ENCODE assay signal across 9 cellular contexts in genomic region chr9:132077881-132078280, GRCh38. TPM values are rescaled to one million over a fixed set of nuclear protein-coding genes. Genes with fewer than 3 reads are reported as not detected.
DNase-seq lines count a peak whose midpoint lies in the region; ATAC-seq and TF ChIP-seq lines count a peak whose summit lies in the region.
"Had no signal": no experiment of that assay in that cellular context is flagged by ENCODE, and none has a peak within 500 bp of the region (broad histone marks: within the 10 kb centered on the region; RNA-seq: fewer than 3 reads in every experiment).

No MANE protein-coding gene starts in this region.

- POLR2A ChIA-PET in CD4-positive, alpha-beta T cell (lab: Charles Lee): no interaction called here
- POLR2A ChIA-PET in IMR-90 (lab: Charles Lee; ENCODE audit: unreplicated experiment): no interaction called here

- CTCF ChIA-PET in CD4-positive, alpha-beta T cell (lab: Charles Lee): interaction anchor here (0.6 kb wide), 1 partner anchor 938 kb away, joined by 3 read pairs; no protein-coding TSS in a partner anchor
- CTCF ChIA-PET in IMR-90 (lab: Yijun Ruan, JAX): no interaction called here

- no peak overlapping the region for H2AK9ac ChIP-seq in IMR-90 (replicated peaks; ENCODE audit: low read depth, low read length, poor library complexity)

- peak overlapping the region; percentile 93 for H3K4me2 ChIP-seq in IMR-90 (ENCODE audit: low read depth, low read length)

- H4K5ac ChIP-seq in IMR-90 (ENCODE audit: low read depth, low read length): no peak overlapping the region

- no peak overlapping the region for H3K18ac ChIP-seq in IMR-90 (ENCODE audit: low read depth, low read length)

- H2BK20ac ChIP-seq in IMR-90 (ENCODE audit: low read depth, low read length): no peak overlapping the region

- H4K20me1 ChIP-seq in IMR-90 (ENCODE audit: insufficient read depth, low read length): peaks cover 14% of the 10 kb centered on the region; the same call in 1 of the 2 replicates

- H4K91ac ChIP-seq in IMR-90 (ENCODE audit: insufficient read depth, low read depth, low read length): no peak overlapping the region

- H3K4me3 Mint-ChIP-seq in CD4-positive, alpha-beta T cell: peak overlapping the region; percentile 91
- H3K4me3 Mint-ChIP-seq in brain: peak overlapping the region; percentile 97 to 99 (median 98)
- peak overlapping the region; percentile 98 for H3K4me3 Mint-ChIP-seq in natural killer cell

- no peaks in the 10 kb centered on the region for H3K9me3 ChIP-seq in CD4-positive, alpha-beta T cell (ENCODE audit: control insufficient read depth, low read length)
- H3K9me3 ChIP-seq in IMR-90 (ENCODE audit: control insufficient read depth, insufficient read depth, low read length) (no peaks in the 10 kb centered on the region), left lung (no peaks in the 10 kb centered on the region)

- H3K27me3 Mint-ChIP-seq in CD4-positive, alpha-beta T cell: peaks cover 7% of the 10 kb centered on the region
- peaks cover 10% of the 10 kb centered on the region for H3K27me3 Mint-ChIP-seq in brain
- peaks cover 3 to 9% of the 10 kb centered on the region in 2 donors for H3K27me3 Mint-ChIP-seq in natural killer cell (ENCODE audit: low read depth in 2 of 2)

- H4K8ac ChIP-seq in IMR-90 (ENCODE audit: low read depth in 2 of 2, low read length in 2 of 2): no peak overlapping the region

- H3K14ac ChIP-seq in IMR-90 (replicated peaks; ENCODE audit: low read depth, low read length): no peak overlapping the region

- H2AK5ac ChIP-seq in IMR-90 (ENCODE audit: low read depth, low read length): no peak overlapping the region

- in situ Hi-C loops in IMR-90 (cut with MboI; ENCODE audit: low sequenced_read_pairs): no loop called here

- H3K27ac ChIP-seq in CD4-positive, alpha-beta T cell (ENCODE audit: low read depth, low read length): no peak overlapping the region
- no peak overlapping the region for H3K27ac ChIP-seq in IMR-90 (ENCODE audit: insufficient read depth, low read length)
- no peak overlapping the region for H3K27ac ChIP-seq in left lung

- TF ChIP-seq POLR2A in IMR-90 (IDR thresholded peaks at IDR 0.05; ENCODE audit: low read depth, low read length): no peak

- no TSS peak for BruUV-seq in IMR-90 (replicated peaks; lab: Mats Ljungman, UMichigan)

- H3K9me1 ChIP-seq in IMR-90 (ENCODE audit: insufficient read depth, low read length): no peaks in the 10 kb centered on the region; the same call in 1 of the 2 replicates

- no peak overlapping the region for H2AFZ ChIP-seq in IMR-90 (replicated peaks; ENCODE audit: low read length, poor library complexity)

- intact Hi-C loops in CD4-positive, alpha-beta T cell (cut with DNase I, micrococcal nuclease): loop anchor here in 1 of 2 experiments (5.0 to 10.0 kb wide), 2 partner anchors 313 to 329 kb away; partner anchors contain the start of gene TTF1
- intact Hi-C loops in IMR-90 (cut with micrococcal nuclease): loop anchor here (5.0 kb wide), 1 partner anchor 191 kb away; no protein-coding TSS in a partner anchor
- intact Hi-C loops in natural killer cell (cut with micrococcal nuclease): loop anchor here (2.0 kb wide), 1 partner anchor 85 kb away; the partner anchor contains the start of gene NTNG2
- intact Hi-C loops in left lung (cut with DNase I): no loop called here

- H3K4me3 ChIP-seq in IMR-90 (ENCODE audit: insufficient read depth, low read depth, low read length) (no peak overlapping the region), left lung (peak overlapping the region in 1 of 2 donors; percentile 93)

- no peak for TF ChIP-seq RAD21 in IMR-90 (IDR thresholded peaks at IDR 0.05; ENCODE audit: low read length)

- H3K4me1 ChIP-seq in IMR-90 (ENCODE audit: control insufficient read depth, insufficient read depth, low read length) (peaks cover 6% of the 10 kb centered on the region), left lung (peaks cover 14 to 28% of the 10 kb centered on the region in 2 donors)

- no peak overlapping the region for H3K9ac ChIP-seq in IMR-90 (ENCODE audit: low read depth, low read length)

- H3K27me3 ChIP-seq in CD4-positive, alpha-beta T cell (ENCODE audit: control insufficient read depth, insufficient read depth, low read length): no peaks in the 10 kb centered on the region
- no peaks in the 10 kb centered on the region for H3K27me3 ChIP-seq in IMR-90 (ENCODE audit: control insufficient read depth, insufficient read depth, low read length)
- H3K27me3 ChIP-seq in left lung: no peaks in the 10 kb centered on the region

- H3K36me3 Mint-ChIP-seq in CD4-positive, alpha-beta T cell (ENCODE audit: low read depth): peaks cover 61% of the 10 kb centered on the region
- H3K36me3 Mint-ChIP-seq in brain: peaks cover 18% of the 10 kb centered on the region
- peaks cover 6% of the 10 kb centered on the region for H3K36me3 Mint-ChIP-seq in natural killer cell

- TF ChIP-seq CTCF in CD4-positive, alpha-beta T cell (IDR thresholded peaks at IDR 0.05): no peak
- TF ChIP-seq CTCF in IMR-90 (conservative IDR thresholded peaks at IDR 0.05; ENCODE audit: low read depth, low read length) (no peak), brain (conservative IDR thresholded peaks at IDR 0.05) (no peak), natural killer cell (IDR thresholded peaks at IDR 0.05) (no peak), left lung (IDR thresholded peaks at IDR 0.05) (no peak)

- no peak overlapping the region for H3K23ac ChIP-seq in IMR-90 (ENCODE audit: low read depth, low read length)

- H2BK5ac ChIP-seq in IMR-90 (ENCODE audit: low read depth, low read length, poor library complexity, severe bottlenecking): no peak overlapping the region

- peaks cover 37 to 53% of the 10 kb centered on the region in 2 experiments for H3K79me1 ChIP-seq in IMR-90 (ENCODE audit: low read depth in 1 of 2, low read length in 2 of 2)

- H3K36me3 ChIP-seq in IMR-90 (ENCODE audit: control insufficient read depth, insufficient read depth, low read length) (peaks cover 8% of the 10 kb centered on the region), left lung (peaks cover 0 to 37% of the 10 kb centered on the region in 2 donors)

- dilution Hi-C loops in IMR-90 (cut with HindIII; ENCODE audit: low sequenced_read_pairs, unreplicated experiment): no loop called here

- WGBS in IMR-90 (ENCODE audit: extremely low coverage in 2 of 2, insufficient read length in 1 of 2), 2 experiments: no CpG with 5 or more reads among the region's 3 CpGs

- DNase-seq in CD4-positive, alpha-beta T cell: no peak
- no peak for DNase-seq in IMR-90
- no peak for DNase-seq in natural killer cell
- no peak for DNase-seq in left lung
- DNase-seq in activated effector memory CD4-positive, alpha-beta T cell treated with anti-CD3 and anti-CD28 coated beads, Interleukin-2, amount 50 U/mL, for 16 hours: no peak
- DNase-seq in HuH-7.5 (ENCODE audit: low spot score): no peak
- no peak for DNase-seq in NCI-H774 (lab: John Stamatoyannopoulos, UW)
- DNase-seq: Kasumi-1 had no signal

- H3K56ac ChIP-seq in IMR-90 (ENCODE audit: extremely low read depth, insufficient read depth, low read length): no peak overlapping the region

- peaks cover 60% of the 10 kb centered on the region for H3K4me1 Mint-ChIP-seq in CD4-positive, alpha-beta T cell (ENCODE audit: low read depth)
- H3K4me1 Mint-ChIP-seq in brain: peaks cover 64% of the 10 kb centered on the region
- peaks cover 35 to 41% of the 10 kb centered on the region in 2 donors for H3K4me1 Mint-ChIP-seq in natural killer cell

- H2BK120ac ChIP-seq in IMR-90 (ENCODE audit: low read depth, low read length): no peak overlapping the region

- H3K27ac Mint-ChIP-seq in CD4-positive, alpha-beta T cell: peak overlapping the region; percentile 68
- H3K27ac Mint-ChIP-seq in brain (peak overlapping the region in 4 of 5 experiments; percentile 39 to 98 (median 96)), natural killer cell (peak overlapping the region; percentile 87 to 90)

- H2BK15ac ChIP-seq in IMR-90 (ENCODE audit: low read depth, low read length): no peak overlapping the region

- ATAC-seq in CD4-positive, alpha-beta T cell (ENCODE audit: poor library complexity): no peak
- ATAC-seq in IMR-90 (ENCODE audit: low read depth) (no peak), natural killer cell (no peak), left lung (no peak)

- no peak overlapping the region for H3K4ac ChIP-seq in IMR-90 (ENCODE audit: low read depth, low read length)

- H3K9me3 Mint-ChIP-seq in CD4-positive, alpha-beta T cell: no peaks in the 10 kb centered on the region
- H3K9me3 Mint-ChIP-seq in brain: no peaks in the 10 kb centered on the region
- H3K9me3 Mint-ChIP-seq in natural killer cell: no peaks in the 10 kb centered on the region

TF ChIP-seq in IMR-90, 13 proteins besides CTCF, POLR2A, EP300 and RAD21 (continues in another document):
- TF ChIP-seq CHD1 (IDR thresholded peaks at IDR 0.05; ENCODE audit: low read depth, low read length) (no peak), ELK1 (IDR thresholded peaks at IDR 0.05; ENCODE audit: borderline replicate concordance, low read depth, low read length) (no peak), SMC3 (IDR thresholded peaks at IDR 0.05; ENCODE audit: low read depth, low read length) (no peak), RFX5 (IDR thresholded peaks at IDR 0.05; ENCODE audit: low read depth, low read length) (no peak), BHLHE40 (IDR thresholded peaks at IDR 0.05; ENCODE audit: low read depth, low read length) (no peak)
- TF ChIP-seq, protein P1, sequence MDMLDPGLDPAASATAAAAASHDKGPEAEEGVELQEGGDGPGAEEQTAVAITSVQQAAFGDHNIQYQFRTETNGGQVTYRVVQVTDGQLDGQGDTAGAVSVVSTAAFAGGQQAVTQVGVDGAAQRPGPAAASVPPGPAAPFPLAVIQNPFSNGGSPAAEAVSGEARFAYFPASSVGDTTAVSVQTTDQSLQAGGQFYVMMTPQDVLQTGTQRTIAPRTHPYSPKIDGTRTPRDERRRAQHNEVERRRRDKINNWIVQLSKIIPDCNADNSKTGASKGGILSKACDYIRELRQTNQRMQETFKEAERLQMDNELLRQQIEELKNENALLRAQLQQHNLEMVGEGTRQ (IDR thresholded peaks at IDR 0.05; ENCODE audit: low read depth, low read length): no peak

RNA-seq across cellular contexts. Expression of gene MED27, which starts 1.8 kb away (rescaled TPM):
- total RNA-seq in CD4-positive, alpha-beta T cell: 10 to 100 TPM; 15.0 to 17.4 TPM
- total RNA-seq in IMR-90 (2012; rRNA removed): 51.9 and 63.4 TPM in 2 replicates
- polyA plus RNA-seq in IMR-90 (2012; rRNA removed): 50.2 and 51.6 TPM in 2 replicates
- polyA plus RNA-seq in IMR-90 (2012; cell fraction: cytosol; rRNA removed): 33.8 and 51.4 TPM in 2 replicates
- 18.2 and 24.4 TPM in 2 replicates for polyA plus RNA-seq in IMR-90 (2012; cell fraction: nucleus; rRNA removed; ENCODE audit: low replicate concordance)
- polyA plus RNA-seq in brain (ENCODE audit: insufficient read depth, low read depth, low replicate concordance): 82.6 TPM
- total RNA-seq in natural killer cell: 10 to 100 TPM; 24.4 to 27.3 (median 26.9) TPM
- 10 to 100 TPM; 12.5 to 18.1 TPM for total RNA-seq in left lung

Comparison
In these comparisons a context has a peak if more than half of its experiments do, and no peak if none do; other contexts are left out.
1. intact Hi-C loops: an anchor here in IMR-90 (5.0 kb wide) and natural killer cell (2.0 kb wide); none called in left lung.